Comparison of ENCODE assay signal across 7 cellular contexts in genomic region chr15:52503788-52504496, GRCh38. TPM values are rescaled to one million over a fixed set of nuclear protein-coding genes. Genes with fewer than 3 reads are reported as not detected.
DNase-seq lines count a peak whose midpoint lies in the region; ATAC-seq and TF ChIP-seq lines count a peak whose summit lies in the region.

No MANE protein-coding gene starts in this region.

- H3K27ac ChIP-seq in RWPE2 (ENCODE audit: poor library complexity, severe bottlenecking) (no peak overlapping the region), osteoblast (ENCODE audit: low read depth, low read length) (peak overlapping the region; percentile 9)

- H2AFZ ChIP-seq in osteoblast (ENCODE audit: low read length) = no peak overlapping the region

- TF ChIP-seq CTCF in RWPE2 (IDR thresholded peaks at IDR 0.05; ENCODE audit: poor library complexity, severe bottlenecking) (no peak), osteoblast (IDR thresholded peaks at IDR 0.05; ENCODE audit: extremely low read depth, low read depth, low read length) (no peak)

- H4K20me1 ChIP-seq in osteoblast (ENCODE audit: insufficient read depth, low read length) = no peaks in the 10 kb centered on the region

- no peak overlapping the region for H3K4me3 ChIP-seq in RWPE2 (ENCODE audit: severe bottlenecking)
- no peak overlapping the region for H3K4me3 ChIP-seq in osteoblast (ENCODE audit: insufficient read depth, low read length)
- H3K4me3 ChIP-seq in MG63 = no peak overlapping the region

- H3K36me3 ChIP-seq in RWPE2 (ENCODE audit: low read depth) (no peaks in the 10 kb centered on the region), osteoblast (ENCODE audit: insufficient read depth, low read length) (no peaks in the 10 kb centered on the region), MG63 (no peaks in the 10 kb centered on the region)

- H3K79me2 ChIP-seq in osteoblast (ENCODE audit: insufficient read depth, low read length) = peaks cover 38% of the 10 kb centered on the region

- no peaks in the 10 kb centered on the region for H3K27me3 ChIP-seq in RWPE2 (ENCODE audit: insufficient read depth, poor library complexity, severe bottlenecking)
- no peaks in the 10 kb centered on the region for H3K27me3 ChIP-seq in osteoblast (ENCODE audit: insufficient read depth, low read length)
- no peaks in the 10 kb centered on the region for H3K27me3 ChIP-seq in MG63

- peaks cover 15% of the 10 kb centered on the region for H3K4me1 ChIP-seq in RWPE2 (ENCODE audit: insufficient read depth, poor library complexity, severe bottlenecking)
- peaks cover 10% of the 10 kb centered on the region for H3K4me1 ChIP-seq in osteoblast (ENCODE audit: insufficient read depth, low read length)

- H3K4me2 ChIP-seq in osteoblast (ENCODE audit: insufficient read depth, low read length) = no peak overlapping the region

- H3K9me3 ChIP-seq in RWPE2 (ENCODE audit: severe bottlenecking) (no peaks in the 10 kb centered on the region), osteoblast (ENCODE audit: low read depth, low read length) (no peaks in the 10 kb centered on the region), MG63 (no peaks in the 10 kb centered on the region)

- DNase-seq in RWPE2 (ENCODE audit: low spot score) (no peak), osteoblast (ENCODE audit: insufficient read length, low spot score, missing footprints) (peak; percentile 62), T1000 (lab: John Stamatoyannopoulos, UW) (no peak), MG63 (no peak), Ammon's horn (ENCODE audit: low spot score) (no peak)

- ATAC-seq in GM18867 (IDR thresholded peaks at IDR 0.05; ENCODE audit: unreplicated experiment) (peak; percentile 77), HG02678 (IDR thresholded peaks at IDR 0.05; ENCODE audit: unreplicated experiment) (peak; percentile 81), RWPE2 (ENCODE audit: low read depth) (peak; percentile 71)

RNA-seq across cellular contexts. Expression of gene MYO5A, which starts 24.7 kb away (rescaled TPM):
- total RNA-seq in osteoblast = 54.3 and 73.1 TPM in 2 replicates
- 8.4 and 14.5 TPM in 2 replicates for total RNA-seq in MG63 (2014; rRNA removed; shearing (Covaris generic); ENCODE audit: low replicate concordance)
